Comparison of ENCODE assay signal across 1 cellular context in genomic region chr17:40103082-40103741, GRCh38.
TF ChIP-seq lines count a peak whose summit lies in the region.

No MANE protein-coding gene starts in this region.

TF ChIP-seq in H1, 55 proteins besides CTCF, POLR2A, EP300 and RAD21:
- TF ChIP-seq TAF1 (IDR thresholded peaks at IDR 0.05; ENCODE audit: low read depth, low read length) (no peak), SP2 (IDR thresholded peaks at IDR 0.05; ENCODE audit: low read length) (no peak), RBBP5 (IDR thresholded peaks at IDR 0.05; ENCODE audit: borderline replicate concordance, low read depth, low read length) (no peak), NRF1 (IDR thresholded peaks at IDR 0.05; ENCODE audit: low read depth, low read length) (no peak)
